In genomic region chr15:80654299-80654698, GRCh38 we compare ENCODE assay signal across 20 cellular contexts. TPM values are rescaled to one million over a fixed set of nuclear protein-coding genes. Genes with fewer than 3 reads are reported as not detected.
A peak's percentile ranks its signal among the peaks of the same experiment; 100 is the strongest.
DNase-seq lines count a peak whose midpoint lies in the region; ATAC-seq and TF ChIP-seq lines count a peak whose summit lies in the region.
"Had no signal": no experiment of that assay in that cellular context is flagged by ENCODE, and none has a peak within 500 bp of the region (broad histone marks: within the 10 kb centered on the region; RNA-seq: fewer than 3 reads in every experiment).

No MANE protein-coding gene starts in this region.

- WGBS in heart left ventricle, 4 donors, result 0% methylated on average over 1 of the region's 1 CpG; no CpG with 5 or more reads in 2 of the 4 donors

- no peak overlapping the region for H3K9ac ChIP-seq in neural progenitor cell
- H3K9ac ChIP-seq: BLaER1 had no signal

- H3K27ac ChIP-seq in GM23338 (ENCODE audit: low read depth), result no peak overlapping the region
- no peak overlapping the region for H3K27ac ChIP-seq in neural progenitor cell
- H3K27ac ChIP-seq in heart left ventricle, result no peak overlapping the region
- H3K27ac ChIP-seq: BLaER1 had no signal

- H3K27me3 Mint-ChIP-seq in GM23338 (ENCODE audit: insufficient read depth, low read depth, poor library complexity), result peaks cover 2% of the 10 kb centered on the region
- no peaks in the 10 kb centered on the region for H3K27me3 Mint-ChIP-seq in neural progenitor cell (ENCODE audit: insufficient read depth, low read depth)

- intact Hi-C loops in heart left ventricle (cut with DNase I), result no loop called here

- H3K27me3 ChIP-seq in GM23338 (ENCODE audit: insufficient read depth) (no peaks in the 10 kb centered on the region), neural progenitor cell (no peaks in the 10 kb centered on the region), heart left ventricle (no peaks in the 10 kb centered on the region)
- H3K27me3 ChIP-seq: BLaER1 had no signal

- no peaks in the 10 kb centered on the region for H3K36me3 ChIP-seq in GM23338 (ENCODE audit: insufficient read depth)
- no peaks in the 10 kb centered on the region for H3K36me3 ChIP-seq in neural progenitor cell
- no peaks in the 10 kb centered on the region for H3K36me3 ChIP-seq in heart left ventricle
- H3K36me3 ChIP-seq: BLaER1 had no signal

- DNase-seq in GM23338 (ENCODE audit: low spot score) (peak; percentile 27), NCI-H69 (lab: John Stamatoyannopoulos, UW) (peak; percentile 3), iPS DF 19.7 (ENCODE audit: low read depth, low spot score) (peak; percentile 35), neural progenitor cell (ENCODE audit: low spot score) (peak; percentile 4), cerebellar nuclear complex (lab: John Stamatoyannopoulos, UW) (no peak), foreskin melanocyte (no peak), heart left ventricle (no peak)
- no peak for DNase-seq in activated T-cell treated with anti-CD3 and anti-CD28 coated beads, Interleukin-2, amount 50 U/mL, for 1 hour
- DNase-seq: 8988T; CD4-positive, alpha-beta memory T cell; DMS153; DMS79; GF-D8; GOT3; H7; HFFc6 had no signal

- H3K9me2 ChIP-seq in GM23338 (ENCODE audit: insufficient read depth), result no peaks in the 10 kb centered on the region

- H4K20me1 ChIP-seq in GM23338 (replicated peaks; ENCODE audit: insufficient read depth) (no peaks in the 10 kb centered on the region), neural progenitor cell (ENCODE audit: low read depth) (no peaks in the 10 kb centered on the region)
- H4K20me1 ChIP-seq: BLaER1 had no signal

- H3K4me1 ChIP-seq in GM23338 (ENCODE audit: insufficient read depth) (no peaks in the 10 kb centered on the region), neural progenitor cell (peaks cover 7% of the 10 kb centered on the region), heart left ventricle (no peaks in the 10 kb centered on the region)

- ATAC-seq in GM23338, result peak; percentile 47; the same call in 2 of the 3 replicates
- no peak for ATAC-seq in heart left ventricle
- ATAC-seq: HCT116, HepG2 had no signal

- H3K36me3 Mint-ChIP-seq in GM23338 (ENCODE audit: low read depth) (peaks cover 4% of the 10 kb centered on the region; the same call in 2 of the 3 replicates), neural progenitor cell (no peaks in the 10 kb centered on the region)
- H3K36me3 Mint-ChIP-seq: CD4-positive, alpha-beta memory T cell had no signal

- no peak overlapping the region for H3K4me3 Mint-ChIP-seq in GM23338
- no peak overlapping the region for H3K4me3 Mint-ChIP-seq in neural progenitor cell
- H3K4me3 Mint-ChIP-seq: CD14-positive monocyte; CD4-positive, alpha-beta memory T cell; HFFc6 had no signal

- TF ChIP-seq CTCF in GM23338 (conservative IDR thresholded peaks at IDR 0.05; ENCODE audit: low read depth in 2 of 2) (no peak), neural progenitor cell (IDR thresholded peaks at IDR 0.05) (no peak), heart left ventricle (IDR thresholded peaks at IDR 0.05) (no peak)

- H3K4me1 Mint-ChIP-seq in GM23338 (peaks cover 4% of the 10 kb centered on the region; the same call in 2 of the 3 replicates), neural progenitor cell (peaks cover 3% of the 10 kb centered on the region)
- H3K4me1 Mint-ChIP-seq: CD4-positive, alpha-beta memory T cell had no signal

- H3K9me3 Mint-ChIP-seq in GM23338 (peaks cover 18% of the 10 kb centered on the region), neural progenitor cell (peaks cover 11% of the 10 kb centered on the region)

- no peak for TF ChIP-seq POLR2A in heart left ventricle (IDR thresholded peaks at IDR 0.05)

- no peaks in the 10 kb centered on the region for H3K79me2 ChIP-seq in GM23338 (replicated peaks; ENCODE audit: insufficient read depth)
- no peaks in the 10 kb centered on the region for H3K79me2 ChIP-seq in neural progenitor cell (ENCODE audit: low read depth)

- H2AFZ ChIP-seq in GM23338 (no peak overlapping the region), neural progenitor cell (replicated peaks) (no peak overlapping the region)

- H3K4me2 ChIP-seq in GM23338 (no peak overlapping the region), neural progenitor cell (peak overlapping the region; percentile 22)
- H3K4me2 ChIP-seq: BLaER1 had no signal

- H3F3A ChIP-seq in GM23338 (replicated peaks; ENCODE audit: low read depth), result no peaks in the 10 kb centered on the region
- H3F3A ChIP-seq in neural progenitor cell (ENCODE audit: low read depth), result no peaks in the 10 kb centered on the region

- no peak overlapping the region for H3K4me3 ChIP-seq in GM23338
- no peak overlapping the region for H3K4me3 ChIP-seq in neural progenitor cell
- H3K4me3 ChIP-seq in heart left ventricle, result no peak overlapping the region
- H3K4me3 ChIP-seq: BLaER1 had no signal

- H3K27ac Mint-ChIP-seq in GM23338, result no peak overlapping the region
- H3K27ac Mint-ChIP-seq in neural progenitor cell, result no peak overlapping the region
- H3K27ac Mint-ChIP-seq: CD14-positive monocyte; CD4-positive, alpha-beta memory T cell; HFFc6 had no signal

- H3K9me3 ChIP-seq in neural progenitor cell (ENCODE audit: low read depth), result peaks cover 7% of the 10 kb centered on the region
- peaks cover 0 to 27% (median 1%) of the 10 kb centered on the region in 12 donors for H3K9me3 ChIP-seq in heart left ventricle

TF ChIP-seq in GM23338, 12 proteins besides CTCF, POLR2A, EP300 and RAD21:
- no peak for TF ChIP-seq JUNB (IDR thresholded peaks at IDR 0.05; ENCODE audit: unreplicated experiment)
- TF ChIP-seq ZNF114 (CRISPR knock-in tag; IDR thresholded peaks at IDR 0.05), result no peak
- no peak for TF ChIP-seq STAT1 (IDR thresholded peaks at IDR 0.05; ENCODE audit: unreplicated experiment)
- TF ChIP-seq, protein P1, sequence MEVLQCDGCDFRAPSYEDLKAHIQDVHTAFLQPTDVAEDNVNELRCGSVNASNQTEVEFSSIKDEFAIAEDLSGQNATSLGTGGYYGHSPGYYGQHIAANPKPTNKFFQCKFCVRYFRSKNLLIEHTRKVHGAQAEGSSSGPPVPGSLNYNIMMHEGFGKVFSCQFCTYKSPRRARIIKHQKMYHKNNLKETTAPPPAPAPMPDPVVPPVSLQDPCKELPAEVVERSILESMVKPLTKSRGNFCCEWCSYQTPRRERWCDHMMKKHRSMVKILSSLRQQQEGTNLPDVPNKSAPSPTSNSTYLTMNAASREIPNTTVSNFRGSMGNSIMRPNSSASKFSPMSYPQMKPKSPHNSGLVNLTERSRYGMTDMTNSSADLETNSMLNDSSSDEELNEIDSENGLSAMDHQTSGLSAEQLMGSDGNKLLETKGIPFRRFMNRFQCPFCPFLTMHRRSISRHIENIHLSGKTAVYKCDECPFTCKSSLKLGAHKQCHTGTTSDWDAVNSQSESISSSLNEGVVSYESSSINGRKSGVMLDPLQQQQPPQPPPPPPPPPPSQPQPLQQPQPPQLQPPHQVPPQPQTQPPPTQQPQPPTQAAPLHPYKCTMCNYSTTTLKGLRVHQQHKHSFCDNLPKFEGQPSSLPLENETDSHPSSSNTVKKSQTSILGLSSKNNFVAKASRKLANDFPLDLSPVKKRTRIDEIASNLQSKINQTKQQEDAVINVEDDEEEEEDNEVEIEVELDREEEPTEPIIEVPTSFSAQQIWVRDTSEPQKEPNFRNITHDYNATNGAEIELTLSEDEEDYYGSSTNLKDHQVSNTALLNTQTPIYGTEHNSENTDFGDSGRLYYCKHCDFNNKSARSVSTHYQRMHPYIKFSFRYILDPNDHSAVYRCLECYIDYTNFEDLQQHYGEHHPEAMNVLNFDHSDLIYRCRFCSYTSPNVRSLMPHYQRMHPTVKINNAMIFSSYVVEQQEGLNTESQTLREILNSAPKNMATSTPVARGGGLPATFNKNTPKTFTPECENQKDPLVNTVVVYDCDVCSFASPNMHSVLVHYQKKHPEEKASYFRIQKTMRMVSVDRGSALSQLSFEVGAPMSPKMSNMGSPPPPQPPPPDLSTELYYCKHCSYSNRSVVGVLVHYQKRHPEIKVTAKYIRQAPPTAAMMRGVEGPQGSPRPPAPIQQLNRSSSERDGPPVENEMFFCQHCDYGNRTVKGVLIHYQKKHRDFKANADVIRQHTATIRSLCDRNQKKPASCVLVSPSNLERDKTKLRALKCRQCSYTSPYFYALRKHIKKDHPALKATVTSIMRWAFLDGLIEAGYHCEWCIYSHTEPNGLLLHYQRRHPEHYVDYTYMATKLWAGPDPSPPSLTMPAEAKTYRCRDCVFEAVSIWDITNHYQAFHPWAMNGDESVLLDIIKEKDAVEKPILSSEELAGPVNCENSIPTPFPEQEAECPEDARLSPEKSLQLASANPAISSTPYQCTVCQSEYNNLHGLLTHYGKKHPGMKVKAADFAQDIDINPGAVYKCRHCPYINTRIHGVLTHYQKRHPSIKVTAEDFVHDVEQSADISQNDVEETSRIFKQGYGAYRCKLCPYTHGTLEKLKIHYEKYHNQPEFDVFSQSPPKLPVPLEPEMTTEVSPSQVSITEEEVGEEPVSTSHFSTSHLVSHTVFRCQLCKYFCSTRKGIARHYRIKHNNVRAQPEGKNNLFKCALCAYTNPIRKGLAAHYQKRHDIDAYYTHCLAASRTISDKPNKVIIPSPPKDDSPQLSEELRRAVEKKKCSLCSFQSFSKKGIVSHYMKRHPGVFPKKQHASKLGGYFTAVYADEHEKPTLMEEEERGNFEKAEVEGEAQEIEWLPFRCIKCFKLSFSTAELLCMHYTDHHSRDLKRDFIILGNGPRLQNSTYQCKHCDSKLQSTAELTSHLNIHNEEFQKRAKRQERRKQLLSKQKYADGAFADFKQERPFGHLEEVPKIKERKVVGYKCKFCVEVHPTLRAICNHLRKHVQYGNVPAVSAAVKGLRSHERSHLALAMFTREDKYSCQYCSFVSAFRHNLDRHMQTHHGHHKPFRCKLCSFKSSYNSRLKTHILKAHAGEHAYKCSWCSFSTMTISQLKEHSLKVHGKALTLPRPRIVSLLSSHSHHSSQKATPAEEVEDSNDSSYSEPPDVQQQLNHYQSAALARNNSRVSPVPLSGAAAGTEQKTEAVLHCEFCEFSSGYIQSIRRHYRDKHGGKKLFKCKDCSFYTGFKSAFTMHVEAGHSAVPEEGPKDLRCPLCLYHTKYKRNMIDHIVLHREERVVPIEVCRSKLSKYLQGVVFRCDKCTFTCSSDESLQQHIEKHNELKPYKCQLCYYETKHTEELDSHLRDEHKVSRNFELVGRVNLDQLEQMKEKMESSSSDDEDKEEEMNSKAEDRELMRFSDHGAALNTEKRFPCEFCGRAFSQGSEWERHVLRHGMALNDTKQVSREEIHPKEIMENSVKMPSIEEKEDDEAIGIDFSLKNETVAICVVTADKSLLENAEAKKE (CRISPR knock-in tag; IDR thresholded peaks at IDR 0.05), result peak; percentile 55
TF ChIP-seq in GM23338: peak in this region for 1.

RNA-seq across cellular contexts. Expression of gene ABHD17C, which starts 40.8 kb away (rescaled TPM):
- total RNA-seq in GM23338 (2014; rRNA removed; shearing (Covaris generic)), result 23.8 and 25.2 TPM in 2 replicates
- 9.1 and 11.3 TPM in 2 replicates for polyA plus RNA-seq in GM23338 (2016; fragmentation: Nextera tagmentation; extraction: Ambion mirVana)
- 6.6 and 9.3 TPM in 2 replicates for total RNA-seq in neural progenitor cell (ENCODE audit: low replicate concordance)
- 10 to 100 TPM in 1 of 9 donors, 1 to 10 TPM in 8; 2.8 to 10.2 (median 5.6) TPM for total RNA-seq in heart left ventricle
- polyA plus RNA-seq in heart left ventricle, result 1 to 10 TPM; 2.9 to 6.6 TPM

Comparison
In these comparisons a context has a peak if more than half of its experiments do, and no peak if none do; other contexts are left out.
1. DNase-seq: peak in GM23338 (single experiment), NCI-H69 (single experiment), iPS DF 19.7 (single experiment) and neural progenitor cell (single experiment); none in cerebellar nuclear complex (0 of 2), activated T-cell treated with anti-CD3 and anti-CD28 coated beads, Interleukin-2, amount 50 U/mL, for 1 hour (single experiment), foreskin melanocyte (single experiment) and heart left ventricle (0 of 5).